In the genomic region with DNA sequence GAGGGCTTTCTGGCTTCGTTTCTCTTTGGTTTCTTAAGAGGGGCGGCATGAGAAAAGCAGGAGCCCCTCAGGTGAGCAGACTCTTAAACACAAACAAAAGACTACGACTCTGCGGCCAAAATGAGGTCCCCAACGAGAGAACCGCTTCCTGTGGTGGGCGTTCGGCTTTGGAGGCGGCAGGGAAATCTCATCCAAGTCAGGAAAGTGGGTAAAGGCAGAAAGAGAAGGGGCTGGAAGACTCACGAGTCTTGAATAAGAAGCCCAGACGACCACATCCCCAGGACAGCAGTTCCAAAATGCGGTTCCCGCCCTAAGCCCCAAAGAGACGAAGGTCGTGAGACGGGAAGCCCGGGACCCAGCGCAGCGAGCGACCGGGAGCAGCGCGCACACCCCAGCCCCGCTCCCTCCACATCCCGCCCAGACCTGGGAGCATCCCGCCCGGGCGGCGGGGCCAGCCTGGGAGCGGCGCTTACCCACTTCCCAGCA, we compare ENCODE assay signal across 1 cellular context.
TF ChIP-seq lines count a peak whose summit lies in the region.

No MANE protein-coding gene starts in this region.

TF ChIP-seq in K562, 482 proteins besides CTCF, POLR2A, EP300 and RAD21 (continued from another document):
- TF ChIP-seq, protein P1, sequence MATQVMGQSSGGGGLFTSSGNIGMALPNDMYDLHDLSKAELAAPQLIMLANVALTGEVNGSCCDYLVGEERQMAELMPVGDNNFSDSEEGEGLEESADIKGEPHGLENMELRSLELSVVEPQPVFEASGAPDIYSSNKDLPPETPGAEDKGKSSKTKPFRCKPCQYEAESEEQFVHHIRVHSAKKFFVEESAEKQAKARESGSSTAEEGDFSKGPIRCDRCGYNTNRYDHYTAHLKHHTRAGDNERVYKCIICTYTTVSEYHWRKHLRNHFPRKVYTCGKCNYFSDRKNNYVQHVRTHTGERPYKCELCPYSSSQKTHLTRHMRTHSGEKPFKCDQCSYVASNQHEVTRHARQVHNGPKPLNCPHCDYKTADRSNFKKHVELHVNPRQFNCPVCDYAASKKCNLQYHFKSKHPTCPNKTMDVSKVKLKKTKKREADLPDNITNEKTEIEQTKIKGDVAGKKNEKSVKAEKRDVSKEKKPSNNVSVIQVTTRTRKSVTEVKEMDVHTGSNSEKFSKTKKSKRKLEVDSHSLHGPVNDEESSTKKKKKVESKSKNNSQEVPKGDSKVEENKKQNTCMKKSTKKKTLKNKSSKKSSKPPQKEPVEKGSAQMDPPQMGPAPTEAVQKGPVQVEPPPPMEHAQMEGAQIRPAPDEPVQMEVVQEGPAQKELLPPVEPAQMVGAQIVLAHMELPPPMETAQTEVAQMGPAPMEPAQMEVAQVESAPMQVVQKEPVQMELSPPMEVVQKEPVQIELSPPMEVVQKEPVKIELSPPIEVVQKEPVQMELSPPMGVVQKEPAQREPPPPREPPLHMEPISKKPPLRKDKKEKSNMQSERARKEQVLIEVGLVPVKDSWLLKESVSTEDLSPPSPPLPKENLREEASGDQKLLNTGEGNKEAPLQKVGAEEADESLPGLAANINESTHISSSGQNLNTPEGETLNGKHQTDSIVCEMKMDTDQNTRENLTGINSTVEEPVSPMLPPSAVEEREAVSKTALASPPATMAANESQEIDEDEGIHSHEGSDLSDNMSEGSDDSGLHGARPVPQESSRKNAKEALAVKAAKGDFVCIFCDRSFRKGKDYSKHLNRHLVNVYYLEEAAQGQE (CRISPR knock-in tag; IDR thresholded peaks at IDR 0.05; ENCODE audit: low read depth): 0 out of 2 replicates have a peak, but pooled peaks have one; percentile 37
- TF ChIP-seq ID3 (CRISPR knock-in tag; IDR thresholded peaks at IDR 0.05) (no peak), ID3 (tag; IDR thresholded peaks at IDR 0.05) (peak; percentile 47; the same call in 1 of the 2 replicates), E2F6 (IDR thresholded peaks at IDR 0.05; ENCODE audit: borderline replicate concordance in 1 of 2, extremely low read depth in 1 of 2, insufficient read depth in 1 of 2, insufficient read length in 1 of 2, low read depth in 1 of 2, low read length in 1 of 2, poor library complexity in 1 of 2, severe bottlenecking in 1 of 2) (peak; percentile 48)
- TF ChIP-seq, protein P2, sequence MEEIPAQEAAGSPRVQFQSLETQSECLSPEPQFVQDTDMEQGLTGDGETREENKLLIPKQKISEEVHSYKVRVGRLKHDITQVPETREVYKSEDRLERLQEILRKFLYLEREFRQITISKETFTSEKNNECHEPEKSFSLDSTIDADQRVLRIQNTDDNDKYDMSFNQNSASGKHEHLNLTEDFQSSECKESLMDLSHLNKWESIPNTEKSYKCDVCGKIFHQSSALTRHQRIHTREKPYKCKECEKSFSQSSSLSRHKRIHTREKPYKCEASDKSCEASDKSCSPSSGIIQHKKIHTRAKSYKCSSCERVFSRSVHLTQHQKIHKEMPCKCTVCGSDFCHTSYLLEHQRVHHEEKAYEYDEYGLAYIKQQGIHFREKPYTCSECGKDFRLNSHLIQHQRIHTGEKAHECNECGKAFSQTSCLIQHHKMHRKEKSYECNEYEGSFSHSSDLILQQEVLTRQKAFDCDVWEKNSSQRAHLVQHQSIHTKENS (CRISPR knock-in tag; IDR thresholded peaks at IDR 0.05): no peak
- TF ChIP-seq, protein P3, sequence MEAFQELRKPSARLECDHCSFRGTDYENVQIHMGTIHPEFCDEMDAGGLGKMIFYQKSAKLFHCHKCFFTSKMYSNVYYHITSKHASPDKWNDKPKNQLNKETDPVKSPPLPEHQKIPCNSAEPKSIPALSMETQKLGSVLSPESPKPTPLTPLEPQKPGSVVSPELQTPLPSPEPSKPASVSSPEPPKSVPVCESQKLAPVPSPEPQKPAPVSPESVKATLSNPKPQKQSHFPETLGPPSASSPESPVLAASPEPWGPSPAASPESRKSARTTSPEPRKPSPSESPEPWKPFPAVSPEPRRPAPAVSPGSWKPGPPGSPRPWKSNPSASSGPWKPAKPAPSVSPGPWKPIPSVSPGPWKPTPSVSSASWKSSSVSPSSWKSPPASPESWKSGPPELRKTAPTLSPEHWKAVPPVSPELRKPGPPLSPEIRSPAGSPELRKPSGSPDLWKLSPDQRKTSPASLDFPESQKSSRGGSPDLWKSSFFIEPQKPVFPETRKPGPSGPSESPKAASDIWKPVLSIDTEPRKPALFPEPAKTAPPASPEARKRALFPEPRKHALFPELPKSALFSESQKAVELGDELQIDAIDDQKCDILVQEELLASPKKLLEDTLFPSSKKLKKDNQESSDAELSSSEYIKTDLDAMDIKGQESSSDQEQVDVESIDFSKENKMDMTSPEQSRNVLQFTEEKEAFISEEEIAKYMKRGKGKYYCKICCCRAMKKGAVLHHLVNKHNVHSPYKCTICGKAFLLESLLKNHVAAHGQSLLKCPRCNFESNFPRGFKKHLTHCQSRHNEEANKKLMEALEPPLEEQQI (IDR thresholded peaks at IDR 0.05): no peak
- TF ChIP-seq, protein P4, sequence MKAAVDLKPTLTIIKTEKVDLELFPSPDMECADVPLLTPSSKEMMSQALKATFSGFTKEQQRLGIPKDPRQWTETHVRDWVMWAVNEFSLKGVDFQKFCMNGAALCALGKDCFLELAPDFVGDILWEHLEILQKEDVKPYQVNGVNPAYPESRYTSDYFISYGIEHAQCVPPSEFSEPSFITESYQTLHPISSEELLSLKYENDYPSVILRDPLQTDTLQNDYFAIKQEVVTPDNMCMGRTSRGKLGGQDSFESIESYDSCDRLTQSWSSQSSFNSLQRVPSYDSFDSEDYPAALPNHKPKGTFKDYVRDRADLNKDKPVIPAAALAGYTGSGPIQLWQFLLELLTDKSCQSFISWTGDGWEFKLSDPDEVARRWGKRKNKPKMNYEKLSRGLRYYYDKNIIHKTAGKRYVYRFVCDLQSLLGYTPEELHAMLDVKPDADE (conservative IDR thresholded peaks at IDR 0.05; ENCODE audit: control insufficient read depth, low read depth, low read length): 0 out of 2 replicates have a peak, but pooled peaks have one; percentile 11
